Comparison of ENCODE assay signal across 18 cellular contexts in genomic region chr9:134617836-134618162, GRCh38. TPM values are rescaled to one million over a fixed set of nuclear protein-coding genes. Genes with fewer than 3 reads are reported as not detected.
DNase-seq lines count a peak whose midpoint lies in the region; ATAC-seq and TF ChIP-seq lines count a peak whose summit lies in the region.
"Had no signal": no experiment of that assay in that cellular context is flagged by ENCODE, and none has a peak within 500 bp of the region (broad histone marks: within the 10 kb centered on the region; RNA-seq: fewer than 3 reads in every experiment).

No MANE protein-coding gene starts in this region.

- H3K27me3 ChIP-seq in WERI-Rb-1 (ENCODE audit: insufficient read depth, low read depth, severe bottlenecking) (no peaks in the 10 kb centered on the region), mesenchymal stem cell (ENCODE audit: control insufficient read depth in 1 of 2, insufficient read depth in 1 of 2, low read length in 2 of 2) (no peaks in the 10 kb centered on the region), suprapubic skin (peaks cover 3% of the 10 kb centered on the region)

- TF ChIP-seq CTCF in WERI-Rb-1 (IDR thresholded peaks at IDR 0.05; ENCODE audit: low read depth, low read length) (no peak), suprapubic skin (IDR thresholded peaks at IDR 0.05) (no peak)

- no peak for ATAC-seq in activated CD8-positive, alpha-beta memory T cell treated with anti-CD3 and anti-CD28 coated beads, Interleukin-2, amount 10 ng/mL, durations not matched to agents 7 days and 5 days
- no peak for ATAC-seq in GM21717 (IDR thresholded peaks at IDR 0.05; ENCODE audit: unreplicated experiment)
- ATAC-seq: A549 had no signal

- WGBS in mesenchymal stem cell: 76% methylated on average over 8 of the region's 8 CpGs
- WGBS in suprapubic skin: 76% methylated on average over 8 of the region's 8 CpGs

- no peak for TF ChIP-seq POLR2A in suprapubic skin (IDR thresholded peaks at IDR 0.05)

- H3K4me3 ChIP-seq in WERI-Rb-1 (ENCODE audit: low read depth, low read length): no peak overlapping the region
- no peak overlapping the region for H3K4me3 ChIP-seq in mesenchymal stem cell (ENCODE audit: insufficient read depth in 1 of 2, low read depth in 1 of 2, low read length in 2 of 2)
- H3K4me3 ChIP-seq in suprapubic skin: no peak overlapping the region
- H3K4me3 ChIP-seq: A549, PC-9 had no signal

- H2BK120ac ChIP-seq in mesenchymal stem cell (ENCODE audit: low read depth, low read length): no peak overlapping the region

- peak; percentile 1 for DNase-seq in activated CD8-positive, alpha-beta memory T cell treated with anti-CD3 and anti-CD28 coated beads, Interleukin-2, amount 50 U/mL, for 4 hours
- no peak for DNase-seq in activated CD8-positive, alpha-beta memory T cell treated with anti-CD3 and anti-CD28 coated beads, Interleukin-2, amount 10 ng/mL, durations not matched to agents 7 days and 5 days
- DNase-seq in WERI-Rb-1 (peak; percentile 2), mesenchymal stem cell (no peak), suprapubic skin (ENCODE audit: low spot score in 2 of 2) (peak; percentile 52 to 55), NCI-H2227 (lab: John Stamatoyannopoulos, UW; ENCODE audit: unreplicated experiment) (no peak), NCI-H748 (lab: John Stamatoyannopoulos, UW; ENCODE audit: unreplicated experiment) (no peak)
- DNase-seq: CD4-positive, CD25-positive, alpha-beta regulatory T cell; DMS53; KBM-7; NCI-H1092 treated with DMSO at 0.1 percent for 48 hours; NCI-H187 treated with DMSO at 0.1 percent for 48 hours; NCI-H446 treated with DMSO at 0.1 percent for 48 hours; NCI-H774; PC-9 had no signal

- no peak overlapping the region for H3K27ac ChIP-seq in WERI-Rb-1
- no peak overlapping the region for H3K27ac ChIP-seq in mesenchymal stem cell (ENCODE audit: low read length, poor library complexity, severe bottlenecking)
- no peak overlapping the region for H3K27ac ChIP-seq in suprapubic skin
- H3K27ac ChIP-seq: HL-60, PC-9 had no signal

- H3K4ac ChIP-seq in mesenchymal stem cell (ENCODE audit: low read depth in 1 of 2, low read length in 2 of 2): no peak overlapping the region

- no peak overlapping the region for H3K9ac ChIP-seq in mesenchymal stem cell (ENCODE audit: low read length)

- H3K4me3 Mint-ChIP-seq in activated CD8-positive, alpha-beta memory T cell treated with anti-CD3 and anti-CD28 coated beads, Interleukin-2, amount 10 ng/mL, durations not matched to agents 7 days and 5 days: no peak overlapping the region
- H3K4me3 Mint-ChIP-seq: CD4-positive, CD25-positive, alpha-beta regulatory T cell had no signal

- peaks cover 2% of the 10 kb centered on the region for H3K9me3 Mint-ChIP-seq in activated CD8-positive, alpha-beta memory T cell treated with anti-CD3 and anti-CD28 coated beads, Interleukin-2, amount 10 ng/mL, durations not matched to agents 7 days and 5 days (ENCODE audit: low read depth)

- no peaks in the 10 kb centered on the region for H3K27me3 Mint-ChIP-seq in activated CD8-positive, alpha-beta memory T cell treated with anti-CD3 and anti-CD28 coated beads, Interleukin-2, amount 10 ng/mL, durations not matched to agents 7 days and 5 days

- H3K27ac Mint-ChIP-seq in activated CD8-positive, alpha-beta memory T cell treated with anti-CD3 and anti-CD28 coated beads, Interleukin-2, amount 10 ng/mL, durations not matched to agents 7 days and 5 days: no peak overlapping the region
- H3K27ac Mint-ChIP-seq: CD4-positive, CD25-positive, alpha-beta regulatory T cell had no signal

- H4K8ac ChIP-seq in mesenchymal stem cell (ENCODE audit: low read length): peak overlapping the region; percentile 50

- H2BK5ac ChIP-seq in mesenchymal stem cell (ENCODE audit: low read depth, low read length, poor library complexity, severe bottlenecking): no peak overlapping the region

- no peak overlapping the region for H2AFZ ChIP-seq in mesenchymal stem cell (ENCODE audit: low read depth, low read length)
- H2AFZ ChIP-seq: PC-9 had no signal

- peak overlapping the region in 1 of 2 experiments; percentile 61 for H3K18ac ChIP-seq in mesenchymal stem cell (ENCODE audit: low read depth in 1 of 2, low read length in 2 of 2)

- H3K4me2 ChIP-seq in mesenchymal stem cell (ENCODE audit: low read length, poor library complexity, severe bottlenecking): no peak overlapping the region
- H3K4me2 ChIP-seq: A549, PC-9 had no signal

- CTCF ChIA-PET in activated CD8-positive, alpha-beta memory T cell treated with anti-CD3 and anti-CD28 coated beads, Interleukin-2, amount 10 ng/mL, durations not matched to agents 7 days and 5 days (lab: Charles Lee): no interaction called here

- H2BK15ac ChIP-seq in mesenchymal stem cell (ENCODE audit: low read depth, poor library complexity, severe bottlenecking): no peak overlapping the region

- H3K23ac ChIP-seq in mesenchymal stem cell (ENCODE audit: low read length in 2 of 2): no peak overlapping the region

- no peaks in the 10 kb centered on the region for H3K4me1 ChIP-seq in mesenchymal stem cell (ENCODE audit: control insufficient read depth, insufficient read depth, low read depth, low read length)
- H3K4me1 ChIP-seq in suprapubic skin: no peaks in the 10 kb centered on the region

- H4K91ac ChIP-seq in mesenchymal stem cell (ENCODE audit: low read length): no peak overlapping the region

- H3K9me3 ChIP-seq in WERI-Rb-1 (ENCODE audit: severe bottlenecking): peaks cover 27% of the 10 kb centered on the region
- peaks cover 21% of the 10 kb centered on the region for H3K9me3 ChIP-seq in mesenchymal stem cell (ENCODE audit: control insufficient read depth, low read length)
- peaks cover 1% of the 10 kb centered on the region for H3K9me3 ChIP-seq in suprapubic skin

- H3K36me3 ChIP-seq in WERI-Rb-1 (no peaks in the 10 kb centered on the region), mesenchymal stem cell (ENCODE audit: control insufficient read depth in 1 of 2, insufficient read depth in 2 of 2, low read depth in 1 of 2, low read length in 2 of 2) (no peaks in the 10 kb centered on the region), suprapubic skin (no peaks in the 10 kb centered on the region)

- no peak for TF ChIP-seq EP300 in suprapubic skin (IDR thresholded peaks at IDR 0.05)

- H2BK12ac ChIP-seq in mesenchymal stem cell (ENCODE audit: low read length in 2 of 2): peak overlapping the region in 1 of 2 experiments; percentile 64

- no peaks in the 10 kb centered on the region for H3K36me3 Mint-ChIP-seq in activated CD8-positive, alpha-beta memory T cell treated with anti-CD3 and anti-CD28 coated beads, Interleukin-2, amount 10 ng/mL, durations not matched to agents 7 days and 5 days
- H3K36me3 Mint-ChIP-seq: CD4-positive, CD25-positive, alpha-beta regulatory T cell had no signal

- no peaks in the 10 kb centered on the region for H3K4me1 Mint-ChIP-seq in activated CD8-positive, alpha-beta memory T cell treated with anti-CD3 and anti-CD28 coated beads, Interleukin-2, amount 10 ng/mL, durations not matched to agents 7 days and 5 days
- H3K4me1 Mint-ChIP-seq: CD4-positive, CD25-positive, alpha-beta regulatory T cell had no signal

- H3K14ac ChIP-seq in mesenchymal stem cell (ENCODE audit: low read length in 2 of 2): no peak overlapping the region

- H2AK5ac ChIP-seq in mesenchymal stem cell (ENCODE audit: low read length, severe bottlenecking): no peak overlapping the region

- no peaks in the 10 kb centered on the region for H3K79me1 ChIP-seq in mesenchymal stem cell (replicated peaks; ENCODE audit: low read length, poor library complexity, severe bottlenecking)

RNA-seq across cellular contexts. Expression of gene COL5A1, which starts 23.8 kb away (rescaled TPM):
- total RNA-seq in activated CD8-positive, alpha-beta memory T cell treated with anti-CD3 and anti-CD28 coated beads, Interleukin-2, amount 10 ng/mL, durations not matched to agents 7 days and 5 days: under 1 TPM; 0.09 to 0.16 TPM
- polyA plus RNA-seq in mesenchymal stem cell (2013, experiment 1 of 2): 754 TPM
- polyA plus RNA-seq in mesenchymal stem cell (2013, experiment 2 of 2): 709 TPM
- total RNA-seq in suprapubic skin: 10 to 100 TPM in 3 of 4 donors, 1 to 10 TPM in 1; 8.6 to 16.5 (median 15.4) TPM

Comparison
In these comparisons a context has a peak if more than half of its experiments do, and no peak if none do; other contexts are left out.
1. DNase-seq: peak in activated CD8-positive, alpha-beta memory T cell treated with anti-CD3 and anti-CD28 coated beads, Interleukin-2, amount 50 U/mL, for 4 hours (single experiment), WERI-Rb-1 (single experiment) and suprapubic skin (2 of 2); none in activated CD8-positive, alpha-beta memory T cell treated with anti-CD3 and anti-CD28 coated beads, Interleukin-2, amount 10 ng/mL, durations not matched to agents 7 days and 5 days (single experiment), mesenchymal stem cell (single experiment), NCI-H2227 (single experiment) and NCI-H748 (single experiment).
2. RNA of gene COL5A1, which starts 23.8 kb away (total RNA-seq): 8.6 to 16.5 TPM in suprapubic skin; 0.09 to 0.16 TPM in activated CD8-positive, alpha-beta memory T cell treated with anti-CD3 and anti-CD28 coated beads, Interleukin-2, amount 10 ng/mL, durations not matched to agents 7 days and 5 days; every median in the first group is over 4 times any median in the second.